Comparison of ENCODE assay signal across 23 cellular contexts in genomic region chr6:45045253-45045601, GRCh38.
"Had no signal": no experiment of that assay in that cellular context is flagged by ENCODE, and none has a peak within 500 bp of the region (broad histone marks: within the 10 kb centered on the region; RNA-seq: fewer than 3 reads in every experiment).

No MANE protein-coding gene starts in this region.

- H3K27ac ChIP-seq: cardiac muscle cell, esophagus squamous epithelium, gastrocnemius medialis, ovary, prostate gland, spleen, upper lobe of left lung had no signal

- H3K9me3 ChIP-seq: body of pancreas, esophagus squamous epithelium, gastrocnemius medialis, ovary, prostate gland, spleen, upper lobe of left lung had no signal

- H3K27me3 ChIP-seq: body of pancreas, cardiac muscle cell, esophagus squamous epithelium, gastrocnemius medialis, ovary, spleen, upper lobe of left lung had no signal

- ATAC-seq: activated CD8-positive, alpha-beta memory T cell treated with anti-CD3 and anti-CD28 coated beads, Interleukin-2, amount 10 ng/mL, durations not matched to agents 7 days and 5 days; gastrocnemius medialis; left ventricle myocardium superior; natural killer cell treated with Interleukin-12 subunit alpha and Interleukin-12 subunit beta and Interleukin-15 and Interleukin-18, amount 100 ng/mL, for 72 hours; T-helper 17 cell had no signal

- H3K27me3 Mint-ChIP-seq: activated CD4-positive, alpha-beta memory T cell treated with anti-CD3 and anti-CD28 coated beads, Interleukin-2, amount 10 ng/mL, durations not matched to agents 7 days and 5 days; activated CD8-positive, alpha-beta memory T cell treated with anti-CD3 and anti-CD28 coated beads, Interleukin-2, amount 10 ng/mL, durations not matched to agents 7 days and 5 days; natural killer cell treated with Interleukin-12 subunit alpha and Interleukin-12 subunit beta and Interleukin-15 and Interleukin-18, amount 100 ng/mL, for 72 hours; T-helper 17 cell had no signal

- H3K27ac Mint-ChIP-seq: activated CD4-positive, alpha-beta memory T cell treated with anti-CD3 and anti-CD28 coated beads, Interleukin-2, amount 10 ng/mL, durations not matched to agents 7 days and 5 days; activated CD8-positive, alpha-beta memory T cell treated with anti-CD3 and anti-CD28 coated beads, Interleukin-2, amount 10 ng/mL, durations not matched to agents 7 days and 5 days; endodermal cell; natural killer cell treated with Interleukin-12 subunit alpha and Interleukin-12 subunit beta and Interleukin-15 and Interleukin-18, amount 100 ng/mL, for 72 hours had no signal

- H3K36me3 Mint-ChIP-seq: natural killer cell treated with Interleukin-12 subunit alpha and Interleukin-12 subunit beta and Interleukin-15 and Interleukin-18, amount 100 ng/mL, for 72 hours had no signal

- H3K36me3 ChIP-seq: cardiac muscle cell, esophagus squamous epithelium, gastrocnemius medialis, ovary, prostate gland, spleen, upper lobe of left lung had no signal

- H3K4me1 ChIP-seq: esophagus squamous epithelium, gastrocnemius medialis, prostate gland, upper lobe of left lung had no signal

- H3K4me3 Mint-ChIP-seq: activated CD4-positive, alpha-beta memory T cell treated with anti-CD3 and anti-CD28 coated beads, Interleukin-2, amount 10 ng/mL, durations not matched to agents 7 days and 5 days; activated CD8-positive, alpha-beta memory T cell treated with anti-CD3 and anti-CD28 coated beads, Interleukin-2, amount 10 ng/mL, durations not matched to agents 7 days and 5 days; endodermal cell; natural killer cell treated with Interleukin-12 subunit alpha and Interleukin-12 subunit beta and Interleukin-15 and Interleukin-18, amount 100 ng/mL, for 72 hours; T-helper 17 cell had no signal

- H3K9me3 Mint-ChIP-seq: endodermal cell; natural killer cell treated with Interleukin-12 subunit alpha and Interleukin-12 subunit beta and Interleukin-15 and Interleukin-18, amount 100 ng/mL, for 72 hours had no signal

- DNase-seq: activated CD4-positive, alpha-beta memory T cell treated with anti-CD3 and anti-CD28 coated beads, Interleukin-2, amount 10 ng/mL, durations not matched to agents 7 days and 5 days; activated CD4-positive, alpha-beta T cell treated with anti-CD3 and anti-CD28 coated beads for 4 hours; activated CD4-positive, CD25-positive, alpha-beta regulatory T cell; activated CD8-positive, alpha-beta memory T cell treated with anti-CD3 and anti-CD28 coated beads, Interleukin-2, amount 10 ng/mL, durations not matched to agents 7 days and 5 days; activated naive CD4-positive, alpha-beta T cell; activated T-cell treated with anti-CD3 and anti-CD28 coated beads for 4 hours; body of pancreas; cortex of kidney; endodermal cell; esophagus squamous epithelium; gastrocnemius medialis; hippocampal formation; left ventricle myocardium superior; mammary epithelial cell; ovary; spleen; stimulated activated CD4-positive, alpha-beta T cell treated with anti-CD3 and anti-CD28 coated beads, Interleukin-4, amount 100 ng/mL, for 1 hour; stimulated activated naive CD4-positive, alpha-beta T cell treated with Interleukin-2 at 50 U/mL for 16 hours; T-helper 17 cell; upper lobe of left lung had no signal

- H3K4me3 ChIP-seq: body of pancreas, cardiac muscle cell, esophagus squamous epithelium, gastrocnemius medialis, ovary, prostate gland, spleen, upper lobe of left lung had no signal
